Comparison of ENCODE assay signal across 16 cellular contexts in genomic region chr7:30365626-30366025, GRCh38.
"Had no signal": no experiment of that assay in that cellular context is flagged by ENCODE, and none has a peak within 500 bp of the region (broad histone marks: within the 10 kb centered on the region; RNA-seq: fewer than 3 reads in every experiment).

No MANE protein-coding gene starts in this region.

- H3K36me3 ChIP-seq: left lung had no signal

- DNase-seq: activated B cell treated with CpG ODN at 0.5 μM for 24 hours; activated CD4-positive, alpha-beta memory T cell treated with anti-CD3 and anti-CD28 coated beads for 36 hours; activated CD4-positive, alpha-beta T cell treated with anti-CD3 and anti-CD28 coated beads for 4 hours; activated T-cell treated with anti-CD3 and anti-CD28 coated beads for 4 hours; effector CD4-positive, alpha-beta T cell; heart right ventricle; left lung; midbrain; nephron progenitor cell; occipital lobe; right cardiac atrium; small intestine; stimulated activated CD4-positive, alpha-beta T cell treated with anti-CD3 and anti-CD28 coated beads, Interleukin-15, amount 100 ng/mL, for 24 hours; stimulated activated CD4-positive, alpha-beta T cell treated with anti-CD3 and anti-CD28 coated beads, Interleukin-2, amount 100 ng/mL, for 48 hours; testis; upper lobe of left lung had no signal

- H3K27ac ChIP-seq: heart right ventricle, left lung, testis, upper lobe of left lung had no signal

- H3K27me3 ChIP-seq: heart right ventricle, left lung, testis, upper lobe of left lung had no signal

- H3K4me1 ChIP-seq: left lung, testis, upper lobe of left lung had no signal

- H3K4me3 ChIP-seq: heart right ventricle, left lung, testis, upper lobe of left lung had no signal

- H3K9me3 ChIP-seq: heart right ventricle, left lung, testis, upper lobe of left lung had no signal

- ATAC-seq: heart right ventricle, left lung, right cardiac atrium had no signal
